In genomic region chr16:29959821-29960220, GRCh38 we compare ENCODE assay signal across 1 cellular context.
A peak's percentile ranks its signal among the peaks of the same experiment; 100 is the strongest.
TF ChIP-seq lines count a peak whose summit lies in the region.

No MANE protein-coding gene starts in this region.

TF ChIP-seq in SK-N-SH treated with all-trans-retinoic acid at 6 μM for 48 hours, 23 proteins besides CTCF, POLR2A, EP300 and RAD21:
- TF ChIP-seq ZFP3 (CRISPR knock-in tag; IDR thresholded peaks at IDR 0.05): peak; percentile 64; the same call in 1 of the 2 replicates
